In genomic region chr9:79611091-79611614, GRCh38 we compare ENCODE assay signal across 8 cellular contexts. TPM values are rescaled to one million over a fixed set of nuclear protein-coding genes. Genes with fewer than 3 reads are reported as not detected.
DNase-seq lines count a peak whose midpoint lies in the region; ATAC-seq lines count a peak whose summit lies in the region.

No MANE protein-coding gene starts in this region.

- peak; percentile 91 for DNase-seq in Daoy (ENCODE audit: low read depth)
- peak; percentile 94 for DNase-seq in LHCN-M2 (ENCODE audit: low read depth)
- DNase-seq in ecto neural progenitor cell (ENCODE audit: low spot score) = peak; percentile 61
- DNase-seq in skeletal muscle cell (ENCODE audit: low read depth) = peak; percentile 93
- DNase-seq in NCI-H2171 (lab: John Stamatoyannopoulos, UW) = no peak
- no peak for DNase-seq in GM19238 (ENCODE audit: insufficient read length, low spot score)
- DNase-seq in 8988T = no peak

- H3K4me3 ChIP-seq in skeletal muscle cell (ENCODE audit: low read depth, low read length) = no peak overlapping the region

- ATAC-seq in GM21619 (IDR thresholded peaks at IDR 0.05; ENCODE audit: unreplicated experiment) = peak; percentile 76

RNA-seq across cellular contexts. Expression of gene TLE4, which starts 39.4 kb away (rescaled TPM):
- total RNA-seq in Daoy (2014; rRNA removed; shearing (Covaris generic)) = 29.1 and 50.7 TPM in 2 replicates
- 48.4 and 48.8 TPM in 2 replicates for total RNA-seq in LHCN-M2 (2014; rRNA removed)
- 26.7 TPM for polyA plus RNA-seq in LHCN-M2 (2012)

Comparison
In these comparisons a context has a peak if more than half of its experiments do, and no peak if none do; other contexts are left out.
1. DNase-seq: peak in Daoy (single experiment), LHCN-M2 (single experiment), ecto neural progenitor cell (single experiment) and skeletal muscle cell (single experiment); none in NCI-H2171 (single experiment), GM19238 (single experiment) and 8988T (single experiment).